Comparison of ENCODE assay signal across 27 cellular contexts in the genomic region with DNA sequence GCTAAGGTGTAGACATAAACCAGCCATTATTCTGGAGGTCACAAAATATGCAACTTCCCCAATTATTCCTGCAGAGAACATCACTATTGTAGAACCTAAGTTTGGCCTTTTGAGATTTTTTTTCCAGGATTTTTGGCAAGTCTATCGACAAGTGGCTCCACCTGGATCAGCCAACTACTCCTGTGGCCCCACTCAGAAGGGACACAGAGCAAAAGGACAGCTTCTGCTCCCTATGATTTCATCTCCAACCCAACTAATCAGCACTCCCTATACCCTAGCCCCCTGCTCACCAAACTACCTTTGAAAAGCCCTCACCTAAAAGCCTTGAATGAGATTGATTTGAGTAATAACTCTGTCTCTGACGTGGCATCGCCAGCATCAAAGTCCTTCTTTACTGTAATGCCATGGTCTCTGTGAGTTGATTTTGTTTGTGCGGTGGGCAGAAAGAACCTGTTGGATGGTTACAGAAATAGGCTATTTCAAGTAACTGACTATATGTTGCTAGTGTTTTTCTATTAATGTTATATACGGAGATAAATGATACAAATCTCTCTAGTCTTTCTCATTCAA. TPM values are rescaled to one million over a fixed set of nuclear protein-coding genes. Genes with fewer than 3 reads are reported as not detected.
DNase-seq lines count a peak whose midpoint lies in the region; ATAC-seq, FAIRE-seq and TF ChIP-seq lines count a peak whose summit lies in the region.
"Had no signal": no experiment of that assay in that cellular context is flagged by ENCODE, and none has a peak within 500 bp of the region (broad histone marks: within the 10 kb centered on the region; RNA-seq: fewer than 3 reads in every experiment).

No MANE protein-coding gene starts in this region.

- H3K27ac Mint-ChIP-seq in activated T-helper 1 cell treated with anti-CD3 and anti-CD28 coated beads, Interleukin-12 subunit alpha, Interleukin-12 subunit beta, Interleukin-2, Interleukin-4 antibody, amounts not matched to agents 30 ng/mL and 10 ng/mL and 1 ng/mL, durations not matched to agents 14 hours and 24 hours and 36 hours = no peak overlapping the region
- no peak overlapping the region for H3K27ac Mint-ChIP-seq in osteocyte (ENCODE audit: unreplicated experiment)
- H3K27ac Mint-ChIP-seq: B cell; CD8-positive, alpha-beta T cell; GM23338 had no signal

- ATAC-seq in pancreas = no peak
- ATAC-seq in GM21528 (IDR thresholded peaks at IDR 0.05; ENCODE audit: low FRiP score, unreplicated experiment) = no peak
- ATAC-seq: CD8-positive, alpha-beta T cell; GM23338; Panc1 had no signal

- no peak overlapping the region for H4K8ac ChIP-seq in mesendoderm (ENCODE audit: low read depth, low read length)

- H3K27me3 ChIP-seq in OCI-LY1 (ENCODE audit: insufficient read depth, low read length) = no peaks in the 10 kb centered on the region
- no peaks in the 10 kb centered on the region for H3K27me3 ChIP-seq in hepatocyte
- H3K27me3 ChIP-seq in mesendoderm (ENCODE audit: insufficient read depth, low read length, poor library complexity) = no peaks in the 10 kb centered on the region
- H3K27me3 ChIP-seq in small intestine (ENCODE audit: control insufficient read depth in 2 of 2, insufficient read depth in 2 of 2, low read length in 2 of 2) = no peaks in the 10 kb centered on the region
- H3K27me3 ChIP-seq in pancreas = no peaks in the 10 kb centered on the region

- no peaks in the 10 kb centered on the region for H3K79me2 ChIP-seq in OCI-LY1 (ENCODE audit: insufficient read depth, low read length)
- no peaks in the 10 kb centered on the region for H3K79me2 ChIP-seq in hepatocyte
- H3K79me2 ChIP-seq in mesendoderm (ENCODE audit: control insufficient read depth, insufficient read depth, low read length) = no peaks in the 10 kb centered on the region

- no peak overlapping the region for H3K4ac ChIP-seq in mesendoderm (ENCODE audit: low read depth, low read length)

- H2AFZ ChIP-seq in OCI-LY1 (ENCODE audit: low read length) = no peak overlapping the region
- no peak overlapping the region for H2AFZ ChIP-seq in hepatocyte
- H2AFZ ChIP-seq: GM23338 had no signal

- peak overlapping the region; percentile 41 for H3K27ac ChIP-seq in OCI-LY1 (ENCODE audit: low read depth, low read length, poor library complexity, severe bottlenecking)
- peak overlapping the region; percentile 41 for H3K27ac ChIP-seq in hepatocyte
- no peak overlapping the region for H3K27ac ChIP-seq in mesendoderm (ENCODE audit: low read depth, low read length)
- H3K27ac ChIP-seq in small intestine (ENCODE audit: low read depth in 1 of 2, low read length in 1 of 2) = peak overlapping the region in 1 of 2 donors; percentile 37
- H3K27ac ChIP-seq in pancreas = no peak overlapping the region
- H3K27ac ChIP-seq: C4-2B, KMS-11, RWPE1 had no signal

- 90% methylated on average over 5 of the region's 5 CpGs for WGBS in hepatocyte (ENCODE audit: low lambda C conversion rate, missing lambda C conversion rate)
- WGBS in mesendoderm (ENCODE audit: extremely low coverage, insufficient coverage, low lambda C conversion rate) = no CpG with 5 or more reads among the region's 5 CpGs
- WGBS in small intestine, 3 donors = 22 to 71% (median 35%) methylated on average over 5 of the region's 5 CpGs
- WGBS in pancreas, 2 donors = 70 to 75% methylated on average over 5 of the region's 5 CpGs

- no peak overlapping the region for H3K23ac ChIP-seq in mesendoderm (ENCODE audit: low read length)

- TF ChIP-seq CTCF in OCI-LY1 (IDR thresholded peaks at IDR 0.05; ENCODE audit: low read length) = no peak
- no peak for TF ChIP-seq CTCF in hepatocyte (IDR thresholded peaks at IDR 0.05; ENCODE audit: poor library complexity)
- TF ChIP-seq CTCF in pancreas (IDR thresholded peaks at IDR 0.05) = no peak
- no peak for TF ChIP-seq CTCF in osteocyte (IDR thresholded peaks at IDR 0.05)

- no peak for FAIRE-seq in small intestine (lab: Jason Lieb, UNC)
- no peak for FAIRE-seq in pancreas (lab: Jason Lieb, UNC)
- FAIRE-seq: GM19239 had no signal

- peaks cover 38% of the 10 kb centered on the region for H3K9me3 Mint-ChIP-seq in activated T-helper 1 cell treated with anti-CD3 and anti-CD28 coated beads, Interleukin-12 subunit alpha, Interleukin-12 subunit beta, Interleukin-2, Interleukin-4 antibody, amounts not matched to agents 30 ng/mL and 10 ng/mL and 1 ng/mL, durations not matched to agents 14 hours and 24 hours and 36 hours
- peaks cover 22% of the 10 kb centered on the region for H3K9me3 Mint-ChIP-seq in osteocyte (ENCODE audit: unreplicated experiment)

- H3K56ac ChIP-seq in mesendoderm (ENCODE audit: low read length) = no peak overlapping the region

- H3K36me3 ChIP-seq in OCI-LY1 (ENCODE audit: insufficient read depth, low read length) (no peaks in the 10 kb centered on the region), hepatocyte (replicated peaks; ENCODE audit: insufficient read depth, low read depth) (no peaks in the 10 kb centered on the region), mesendoderm (ENCODE audit: control insufficient read depth, insufficient read depth, low read length) (no peaks in the 10 kb centered on the region), small intestine (ENCODE audit: control insufficient read depth in 2 of 2, insufficient read depth in 2 of 2, low read length in 2 of 2) (peaks cover 0 to 5% of the 10 kb centered on the region in 2 donors), pancreas (no peaks in the 10 kb centered on the region)

- H3K79me1 ChIP-seq in mesendoderm (ENCODE audit: low read length) = no peaks in the 10 kb centered on the region

- H3K9me2 ChIP-seq in OCI-LY1 (ENCODE audit: low read depth, low read length) (no peaks in the 10 kb centered on the region), hepatocyte (replicated peaks; ENCODE audit: insufficient read depth) (no peaks in the 10 kb centered on the region)

- peak overlapping the region; percentile 19 for H2BK120ac ChIP-seq in mesendoderm (ENCODE audit: low read depth, low read length)

- H3K9ac ChIP-seq in OCI-LY1 (ENCODE audit: low read length) (no peak overlapping the region), mesendoderm (ENCODE audit: low read length) (no peak overlapping the region)
- H3K9ac ChIP-seq: KMS-11 had no signal

- DNase-seq in hepatocyte (ENCODE audit: low spot score) (no peak), mesendoderm (no peak), small intestine (peak; percentile 51), pancreas (no peak), osteocyte (ENCODE audit: extremely low spot score, unreplicated experiment) (no peak)
- no peak for DNase-seq in activated T-helper 1 cell treated with anti-CD3 and anti-CD28 coated beads, Interleukin-12 subunit alpha, Interleukin-12 subunit beta, Interleukin-2, Interleukin-4 antibody, amounts not matched to agents 30 ng/mL and 10 ng/mL and 1 ng/mL, durations not matched to agents 14 hours and 24 hours and 36 hours (ENCODE audit: low spot score)
- DNase-seq: CD8-positive, alpha-beta T cell; DMS 273 treated with DMSO at 0.1 percent for 48 hours; DMS79 treated with DMSO at 0.1 percent for 48 hours; H9; IMR-90; NCI-H1048; NCI-H1417 treated with DMSO at 0.1 percent for 48 hours; NCI-H1694 treated with DMSO at 0.1 percent for 48 hours; NCI-H2081; NCI-H2227 treated with DMSO at 0.1 percent for 48 hours; NCI-H526 treated with DMSO at 0.1 percent for 48 hours; SHP77 treated with DMSO at 0.1 percent for 48 hours had no signal

- H3K18ac ChIP-seq in mesendoderm (ENCODE audit: low read length) = peak overlapping the region; percentile 45

- H3K4me1 ChIP-seq in OCI-LY1 (ENCODE audit: insufficient read depth, low read length, severe bottlenecking) = peaks cover 11% of the 10 kb centered on the region
- H3K4me1 ChIP-seq in hepatocyte (ENCODE audit: insufficient read depth) = peaks cover 11% of the 10 kb centered on the region
- no peaks in the 10 kb centered on the region for H3K4me1 ChIP-seq in mesendoderm (ENCODE audit: control insufficient read depth, low read depth, low read length)
- no peaks in the 10 kb centered on the region for H3K4me1 ChIP-seq in small intestine (ENCODE audit: control insufficient read depth in 2 of 2, insufficient read depth in 1 of 2, low read depth in 1 of 2, low read length in 1 of 2)
- H3K4me1 ChIP-seq in pancreas = no peaks in the 10 kb centered on the region

- H3K36me3 Mint-ChIP-seq in activated T-helper 1 cell treated with anti-CD3 and anti-CD28 coated beads, Interleukin-12 subunit alpha, Interleukin-12 subunit beta, Interleukin-2, Interleukin-4 antibody, amounts not matched to agents 30 ng/mL and 10 ng/mL and 1 ng/mL, durations not matched to agents 14 hours and 24 hours and 36 hours (ENCODE audit: low read depth) = peaks cover 10% of the 10 kb centered on the region
- H3K36me3 Mint-ChIP-seq in osteocyte (ENCODE audit: unreplicated experiment) = peaks cover 21% of the 10 kb centered on the region

- H3K9me3 ChIP-seq in OCI-LY1 (ENCODE audit: low read length) (peaks cover 21% of the 10 kb centered on the region), hepatocyte (ENCODE audit: low read depth) (peaks cover 7% of the 10 kb centered on the region), small intestine (ENCODE audit: control insufficient read depth, low read depth) (peaks cover 2% of the 10 kb centered on the region), pancreas (no peaks in the 10 kb centered on the region)

- intact Hi-C loops in activated T-helper 1 cell treated with anti-CD3 and anti-CD28 coated beads, Interleukin-12 subunit alpha, Interleukin-12 subunit beta, Interleukin-2, Interleukin-4 antibody, amounts not matched to agents 30 ng/mL and 10 ng/mL and 1 ng/mL, durations not matched to agents 14 hours and 24 hours and 36 hours (cut with micrococcal nuclease) = no loop called here
- intact Hi-C loops in pancreas (cut with DNase I) = no loop called here

- H2BK15ac ChIP-seq in mesendoderm (replicated peaks; ENCODE audit: low read depth) = no peak overlapping the region

- no peak overlapping the region for H2BK5ac ChIP-seq in mesendoderm (ENCODE audit: low read length)

- no peak overlapping the region for H3K4me3 Mint-ChIP-seq in activated T-helper 1 cell treated with anti-CD3 and anti-CD28 coated beads, Interleukin-12 subunit alpha, Interleukin-12 subunit beta, Interleukin-2, Interleukin-4 antibody, amounts not matched to agents 30 ng/mL and 10 ng/mL and 1 ng/mL, durations not matched to agents 14 hours and 24 hours and 36 hours
- H3K4me3 Mint-ChIP-seq in osteocyte (ENCODE audit: unreplicated experiment) = no peak overlapping the region
- H3K4me3 Mint-ChIP-seq: B cell; CD8-positive, alpha-beta T cell; GM23338; H9 had no signal

- H3K4me2 ChIP-seq in OCI-LY1 (ENCODE audit: low read length) = no peak overlapping the region
- H3K4me2 ChIP-seq in hepatocyte = peak overlapping the region; percentile 23
- H3K4me2 ChIP-seq in mesendoderm (ENCODE audit: low read length) = no peak overlapping the region
- H3K4me2 ChIP-seq: GM23338, KMS-11 had no signal

- no peaks in the 10 kb centered on the region for H3F3A ChIP-seq in OCI-LY1 (ENCODE audit: insufficient read depth, low read length)

- H4K5ac ChIP-seq in mesendoderm (ENCODE audit: low read length) = no peak overlapping the region

- no peaks in the 10 kb centered on the region for H3K27me3 Mint-ChIP-seq in activated T-helper 1 cell treated with anti-CD3 and anti-CD28 coated beads, Interleukin-12 subunit alpha, Interleukin-12 subunit beta, Interleukin-2, Interleukin-4 antibody, amounts not matched to agents 30 ng/mL and 10 ng/mL and 1 ng/mL, durations not matched to agents 14 hours and 24 hours and 36 hours (ENCODE audit: insufficient read depth)
- H3K27me3 Mint-ChIP-seq in osteocyte (ENCODE audit: unreplicated experiment) = no peaks in the 10 kb centered on the region
- H3K27me3 Mint-ChIP-seq: B cell had no signal

- H4K20me1 ChIP-seq in OCI-LY1 (ENCODE audit: insufficient read depth, low read length) (no peaks in the 10 kb centered on the region), hepatocyte (ENCODE audit: insufficient read depth, poor library complexity, severe bottlenecking) (no peaks in the 10 kb centered on the region)

- H3K4me3 ChIP-seq in OCI-LY1 (ENCODE audit: low read depth, low read length, poor library complexity, severe bottlenecking) = no peak overlapping the region
- no peak overlapping the region for H3K4me3 ChIP-seq in hepatocyte
- H3K4me3 ChIP-seq in mesendoderm (ENCODE audit: low read length) = no peak overlapping the region
- H3K4me3 ChIP-seq in small intestine (ENCODE audit: low read depth in 1 of 2, low read length in 2 of 2) = no peak overlapping the region
- no peak overlapping the region for H3K4me3 ChIP-seq in pancreas
- H3K4me3 ChIP-seq: GM23338 had no signal

- H3K4me1 Mint-ChIP-seq in activated T-helper 1 cell treated with anti-CD3 and anti-CD28 coated beads, Interleukin-12 subunit alpha, Interleukin-12 subunit beta, Interleukin-2, Interleukin-4 antibody, amounts not matched to agents 30 ng/mL and 10 ng/mL and 1 ng/mL, durations not matched to agents 14 hours and 24 hours and 36 hours (ENCODE audit: low read depth) = peaks cover 4% of the 10 kb centered on the region
- no peaks in the 10 kb centered on the region for H3K4me1 Mint-ChIP-seq in osteocyte (ENCODE audit: unreplicated experiment)
- H3K4me1 Mint-ChIP-seq: B cell, GM23338 had no signal

- no peak overlapping the region for H2AK5ac ChIP-seq in mesendoderm (ENCODE audit: low read length)

RNA-seq across cellular contexts. Expression of a gene that starts 13.7 kb away (rescaled TPM):
- 50.7 and 57.4 TPM in 2 replicates for total RNA-seq in hepatocyte
- polyA plus RNA-seq in hepatocyte = 25.7 and 29.2 TPM in 2 replicates
- polyA plus RNA-seq in mesendoderm (2013, experiment 1 of 2) = 1.6 TPM
- polyA plus RNA-seq in mesendoderm (2013, experiment 2 of 2) = 1.7 TPM
- 10 to 100 TPM; 13.1 to 57.5 (median 25.7) TPM for polyA plus RNA-seq in small intestine
- total RNA-seq in activated T-helper 1 cell treated with anti-CD3 and anti-CD28 coated beads, Interleukin-12 subunit alpha, Interleukin-12 subunit beta, Interleukin-2, Interleukin-4 antibody, amounts not matched to agents 30 ng/mL and 10 ng/mL and 1 ng/mL, durations not matched to agents 14 hours and 24 hours and 36 hours = 5.9 and 6.5 TPM in 2 replicates
- total RNA-seq in pancreas = 1 to 10 TPM; 2.2 to 6.4 (median 4.8) TPM
- polyA plus RNA-seq in pancreas = 1 to 10 TPM; 3.0 to 7.4 TPM
- 11.0 and 12.7 TPM in 2 replicates for total RNA-seq in osteocyte

Comparison
In these comparisons a context has a peak if more than half of its experiments do, and no peak if none do; other contexts are left out.
1. H3K27ac ChIP-seq: peak in OCI-LY1 (single experiment) and hepatocyte (single experiment); none in mesendoderm (single experiment) and pancreas (0 of 4).